In the genomic region with DNA sequence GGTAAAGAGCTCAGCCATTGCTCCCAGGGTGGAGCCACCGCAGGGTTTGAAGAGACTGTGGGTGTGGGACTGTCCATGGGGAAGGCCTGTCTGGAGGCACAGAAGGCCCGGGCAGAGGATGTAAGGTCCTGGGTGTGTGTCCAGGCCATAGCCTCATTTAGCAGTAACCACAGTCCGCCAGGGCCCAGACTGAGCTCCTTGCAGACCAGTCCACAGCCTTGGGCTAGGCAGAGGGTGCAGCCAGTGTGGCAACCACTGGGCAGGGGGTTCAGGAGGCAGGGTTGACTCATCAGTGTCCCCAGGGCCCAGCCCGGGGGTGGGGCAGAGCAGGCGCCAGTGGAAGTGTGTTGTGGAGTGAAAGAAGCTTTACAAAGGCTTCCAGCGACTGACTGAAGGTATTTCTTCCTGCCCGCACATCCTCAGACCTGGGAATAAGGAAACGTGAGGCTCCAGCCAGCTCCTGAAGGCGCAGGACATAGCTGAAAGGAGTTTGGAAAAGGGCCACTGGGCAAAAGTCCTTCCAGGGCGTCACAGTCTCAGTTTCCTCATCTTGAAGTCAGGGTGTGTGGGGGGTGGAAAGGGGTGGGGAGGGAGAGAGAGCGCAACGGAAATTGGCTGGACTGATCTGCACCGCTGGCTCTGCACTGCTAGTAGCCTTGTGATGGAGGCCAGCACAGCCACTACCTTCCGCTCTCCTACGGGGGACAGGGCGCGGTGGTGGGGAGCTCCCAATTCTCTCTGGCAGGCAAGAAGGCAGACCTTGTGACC, we compare ENCODE assay signal across 8 cellular contexts. TPM values are rescaled to one million over a fixed set of nuclear protein-coding genes. Genes with fewer than 3 reads are reported as not detected.
DNase-seq lines count a peak whose midpoint lies in the region; ATAC-seq and TF ChIP-seq lines count a peak whose summit lies in the region.

No MANE protein-coding gene starts in this region.

- CTCF ChIA-PET in CD8-positive, alpha-beta T cell (lab: Charles Lee) = interaction anchor here (0.7 to 5.4 kb wide), 7 partner anchors 21 to 85 kb away, joined by 3 to 81 read pairs (median 4); no protein-coding TSS in a partner anchor

- peak in 2 of 7 experiments; percentile 13 to 57 for DNase-seq in CD8-positive, alpha-beta T cell
- DNase-seq in RPMI8226 (peak; percentile 20), colonic mucosa (peak; percentile 55), lower leg skin (ENCODE audit: low spot score in 2 of 2) (peak; percentile 61 to 92), testis (peak; percentile 67), foreskin keratinocyte (no peak)

- intact Hi-C loops in CD8-positive, alpha-beta T cell (cut with DNase I, micrococcal nuclease) = loop anchor here (2.0 to 10.0 kb wide), 5 partner anchors 55 to 1739 kb away; partner anchors contain the start of genes UVRAG (in 2 of the 2) and LIPT2 (in 1 of the 2)
- intact Hi-C loops in colonic mucosa (cut with DNase I) = no loop called here
- intact Hi-C loops in lower leg skin (cut with DNase I; ENCODE audit: low total_unique reads) = no loop called here
- intact Hi-C loops in testis (cut with DNase I; ENCODE audit: low total_unique reads) = no loop called here

- H3K4me3 Mint-ChIP-seq in CD8-positive, alpha-beta T cell = peak overlapping the region; percentile 90

- H3K27me3 Mint-ChIP-seq in CD8-positive, alpha-beta T cell (ENCODE audit: low read depth) = no peaks in the 10 kb centered on the region

- H3K27ac ChIP-seq in CD8-positive, alpha-beta T cell (ENCODE audit: low read depth, low read length) = peak overlapping the region; percentile 63
- H3K27ac ChIP-seq in colonic mucosa (peak overlapping the region; percentile 80), testis (peak overlapping the region; percentile 85 to 87), foreskin keratinocyte (no peak overlapping the region)

- peaks cover 48% of the 10 kb centered on the region for H3K4me1 ChIP-seq in CD8-positive, alpha-beta T cell (ENCODE audit: insufficient read depth, low read length)
- H3K4me1 ChIP-seq in colonic mucosa = no peaks in the 10 kb centered on the region
- H3K4me1 ChIP-seq in testis = peaks cover 7% of the 10 kb centered on the region
- no peaks in the 10 kb centered on the region for H3K4me1 ChIP-seq in foreskin keratinocyte

- no peak for ATAC-seq in CD8-positive, alpha-beta T cell
- peak; percentile 34 for ATAC-seq in GM21786 (IDR thresholded peaks at IDR 0.05; ENCODE audit: unreplicated experiment)
- ATAC-seq in foreskin keratinocyte = no peak
- no peak for ATAC-seq in GM19463 (IDR thresholded peaks at IDR 0.05; ENCODE audit: unreplicated experiment)

- no peaks in the 10 kb centered on the region for H3K9me3 Mint-ChIP-seq in CD8-positive, alpha-beta T cell

- no peaks in the 10 kb centered on the region for H3K9me3 ChIP-seq in CD8-positive, alpha-beta T cell (ENCODE audit: low read length)
- H3K9me3 ChIP-seq in colonic mucosa (no peaks in the 10 kb centered on the region), testis (no peaks in the 10 kb centered on the region)

- H3K9ac ChIP-seq in colonic mucosa (ENCODE audit: low read depth in 2 of 2, low read length in 2 of 2) = peak overlapping the region; percentile 64 to 86

- TF ChIP-seq POLR2A in lower leg skin (IDR thresholded peaks at IDR 0.05) = no peak
- TF ChIP-seq POLR2A in testis (IDR thresholded peaks at IDR 0.05) = no peak

- no peaks in the 10 kb centered on the region for H3K27me3 ChIP-seq in CD8-positive, alpha-beta T cell (ENCODE audit: insufficient read depth, low read length)
- H3K27me3 ChIP-seq in colonic mucosa (no peaks in the 10 kb centered on the region), testis (no peaks in the 10 kb centered on the region), foreskin keratinocyte (peaks cover 10% of the 10 kb centered on the region)

- POLR2A ChIA-PET in CD8-positive, alpha-beta T cell (lab: Charles Lee) = interaction anchor here (1.6 to 5.1 kb wide), 3 partner anchors 8 to 54 kb away, joined by 4 to 46 read pairs (median 5); no protein-coding TSS in a partner anchor

- H3K4me3 ChIP-seq in CD8-positive, alpha-beta T cell (ENCODE audit: low read depth, low read length) = peak overlapping the region; percentile 99
- H3K4me3 ChIP-seq in colonic mucosa (peak overlapping the region; percentile 84), lower leg skin (ENCODE audit: low read depth, poor library complexity, severe bottlenecking) (peak overlapping the region; percentile 54), testis (peak overlapping the region; percentile 61 to 88)

- H3K4me1 Mint-ChIP-seq in CD8-positive, alpha-beta T cell (ENCODE audit: low read depth) = peaks cover 42% of the 10 kb centered on the region

- peaks cover 6% of the 10 kb centered on the region for H3K36me3 Mint-ChIP-seq in CD8-positive, alpha-beta T cell

- H3K36me3 ChIP-seq in CD8-positive, alpha-beta T cell (ENCODE audit: insufficient read depth, low read length) = no peaks in the 10 kb centered on the region
- H3K36me3 ChIP-seq in colonic mucosa (no peaks in the 10 kb centered on the region), testis (ENCODE audit: low read depth, missing control alignments) (no peaks in the 10 kb centered on the region)

- H3K27ac Mint-ChIP-seq in CD8-positive, alpha-beta T cell = peak overlapping the region; percentile 55

- TF ChIP-seq CTCF in CD8-positive, alpha-beta T cell (IDR thresholded peaks at IDR 0.05) = no peak
- TF ChIP-seq CTCF in colonic mucosa (IDR thresholded peaks at IDR 0.05) = no peak
- no peak for TF ChIP-seq CTCF in lower leg skin (IDR thresholded peaks at IDR 0.05)
- TF ChIP-seq CTCF in testis (IDR thresholded peaks at IDR 0.05) = peak in 1 of 3 experiments; percentile 39
- no peak for TF ChIP-seq CTCF in foreskin keratinocyte (conservative IDR thresholded peaks at IDR 0.05)

- 49 to 53% methylated on average over 13 to 17 of the region's 17 CpGs for WGBS in lower leg skin, 2 donors
- WGBS in testis, 2 donors = 31% methylated on average over 12 to 15 of the region's 17 CpGs

RNA-seq across cellular contexts. Expression of gene WNT11, which starts 27.8 kb away (rescaled TPM):
- 10 to 100 TPM; 10.8 to 12.3 TPM for total RNA-seq in CD8-positive, alpha-beta T cell
- total RNA-seq in colonic mucosa = 1 to 10 TPM; 3.6 to 3.8 TPM
- 10 to 100 TPM in 1 of 4 donors, 1 to 10 TPM in 3; 4.2 to 11.4 (median 7.4) TPM for total RNA-seq in lower leg skin
- 1 to 10 TPM; 2.8 to 4.3 TPM for total RNA-seq in testis
- 2.7 TPM for polyA plus RNA-seq in testis (ENCODE audit: insufficient read depth, low read depth, low replicate concordance)
- 0.07 TPM in 2 replicates for total RNA-seq in foreskin keratinocyte
- polyA plus RNA-seq in foreskin keratinocyte = 0.06 and 0.07 TPM in 2 replicates

Comparison
In these comparisons a context has a peak if more than half of its experiments do, and no peak if none do; other contexts are left out.
1. DNase-seq: peak in RPMI8226 (single experiment), colonic mucosa (single experiment), lower leg skin (2 of 2) and testis (single experiment); none in foreskin keratinocyte (0 of 2).
2. intact Hi-C loops: an anchor here in CD8-positive, alpha-beta T cell (2.0 to 10.0 kb wide); none called in colonic mucosa, lower leg skin and testis.
3. Peak in every context shown above with its lines, with median percentiles within 50 percentile points of each other: H3K4me3 ChIP-seq.